12 cellular contexts compared by ENCODE assay signal in genomic region chr9:108151161-108151586, GRCh38.
DNase-seq lines count a peak whose midpoint lies in the region; ATAC-seq and TF ChIP-seq lines count a peak whose summit lies in the region.
"Had no signal": no experiment of that assay in that cellular context is flagged by ENCODE, and none has a peak within 500 bp of the region (broad histone marks: within the 10 kb centered on the region; RNA-seq: fewer than 3 reads in every experiment).

No MANE protein-coding gene starts in this region.

- H3K4me2 ChIP-seq in SK-N-SH (no peak overlapping the region), OCI-LY7 (ENCODE audit: low read length) (no peak overlapping the region)

- H3K27ac ChIP-seq in gastroesophageal sphincter (peak overlapping the region in 3 of 4 donors; percentile 50 to 73 (median 68)), spleen (peak overlapping the region in 7 of 8 donors; percentile 18 to 87 (median 82)), SK-N-SH (ENCODE audit: low read depth in 2 of 2, low read length in 1 of 2) (no peak overlapping the region), OCI-LY7 (ENCODE audit: low read depth, low read length, poor library complexity, severe bottlenecking) (no peak overlapping the region)

- TF ChIP-seq EP300 in gastroesophageal sphincter (IDR thresholded peaks at IDR 0.05) (no peak), SK-N-SH (IDR thresholded peaks at IDR 0.05; ENCODE audit: borderline replicate concordance in 1 of 2, low read depth in 1 of 2, low read length in 1 of 2) (no peak)

- TF ChIP-seq RAD21 in SK-N-SH (IDR thresholded peaks at IDR 0.05; ENCODE audit: low read length), result no peak

- no peak for TF ChIP-seq POLR2A in gastroesophageal sphincter (IDR thresholded peaks at IDR 0.05)
- no peak for TF ChIP-seq POLR2A in spleen (IDR thresholded peaks at IDR 0.05)

- ATAC-seq in gastroesophageal sphincter, result peak; percentile 14
- no peak for ATAC-seq in natural killer cell treated with Interleukin-12 subunit alpha and Interleukin-12 subunit beta and Interleukin-15 and Interleukin-18, amount 100 ng/mL, for 72 hours

- no peak overlapping the region for H3K9ac ChIP-seq in SK-N-SH

- no peak overlapping the region for H2AFZ ChIP-seq in SK-N-SH (ENCODE audit: low read depth)
- H2AFZ ChIP-seq in OCI-LY7 (ENCODE audit: low read length), result no peak overlapping the region

- TF ChIP-seq CTCF in gastroesophageal sphincter (IDR thresholded peaks at IDR 0.05), result no peak
- no peak for TF ChIP-seq CTCF in spleen (IDR thresholded peaks at IDR 0.05 in 8 of 11, conservative IDR thresholded peaks at IDR 0.05 in 3 of 11)
- no peak for TF ChIP-seq CTCF in SK-N-SH (IDR thresholded peaks at IDR 0.05)
- no peak for TF ChIP-seq CTCF in OCI-LY7 (conservative IDR thresholded peaks at IDR 0.05; ENCODE audit: low read length)

- H3K4me3 ChIP-seq in gastroesophageal sphincter (no peak overlapping the region), spleen (no peak overlapping the region), SK-N-SH (ENCODE audit: low read depth in 2 of 2, low read length in 1 of 2) (no peak overlapping the region), OCI-LY7 (ENCODE audit: low read depth, low read length, poor library complexity, severe bottlenecking) (no peak overlapping the region)

- H3K9me2 ChIP-seq in SK-N-SH, result no peaks in the 10 kb centered on the region
- no peaks in the 10 kb centered on the region for H3K9me2 ChIP-seq in OCI-LY7 (ENCODE audit: insufficient read depth, low read length)

- no peaks in the 10 kb centered on the region for H3F3A ChIP-seq in SK-N-SH (replicated peaks; ENCODE audit: insufficient read depth)

- 64% methylated on average over 8 of the region's 8 CpGs; no CpG with 5 or more reads in 1 of the 2 donors for WGBS in gastroesophageal sphincter (ENCODE audit: low coverage in 1 of 2), 2 donors
- 69 to 84% (median 76%) methylated on average over 8 of the region's 8 CpGs for WGBS in spleen, 5 donors
- 38% methylated on average over 8 of the region's 8 CpGs for WGBS in SK-N-SH (ENCODE audit: low lambda C conversion rate)

- no TSS peak for BruUV-seq in OCI-LY7 (replicated peaks; lab: Mats Ljungman, UMichigan)

- H3K9me3 ChIP-seq in gastroesophageal sphincter (no peaks in the 10 kb centered on the region), spleen (peaks cover 0 to 9% (median 0%) of the 10 kb centered on the region in 8 donors), SK-N-SH (no peaks in the 10 kb centered on the region), OCI-LY7 (ENCODE audit: low read length) (no peaks in the 10 kb centered on the region)

- H3K27me3 Mint-ChIP-seq in natural killer cell treated with Interleukin-12 subunit alpha and Interleukin-12 subunit beta and Interleukin-15 and Interleukin-18, amount 100 ng/mL, for 72 hours, result no peaks in the 10 kb centered on the region

- H3K27me3 ChIP-seq in gastroesophageal sphincter (no peaks in the 10 kb centered on the region), spleen (replicated peaks in 1 of 7) (no peaks in the 10 kb centered on the region), SK-N-SH (ENCODE audit: insufficient read depth) (no peaks in the 10 kb centered on the region)

- intact Hi-C loops in spleen (cut with DNase I; ENCODE audit: low total_unique reads), result no loop called here
- intact Hi-C loops in OCI-LY7 (cut with micrococcal nuclease; ENCODE audit: unreplicated experiment), result no loop called here

- no peaks in the 10 kb centered on the region for H3K4me1 Mint-ChIP-seq in natural killer cell treated with Interleukin-12 subunit alpha and Interleukin-12 subunit beta and Interleukin-15 and Interleukin-18, amount 100 ng/mL, for 72 hours (ENCODE audit: low read depth in 2 of 2)

- H3K4me1 ChIP-seq in gastroesophageal sphincter, result peaks cover 0 to 24% (median 0%) of the 10 kb centered on the region in 3 donors
- peaks cover 0 to 21% (median 7%) of the 10 kb centered on the region in 6 donors for H3K4me1 ChIP-seq in spleen
- no peaks in the 10 kb centered on the region for H3K4me1 ChIP-seq in SK-N-SH (ENCODE audit: control insufficient read depth in 1 of 2, insufficient read depth in 2 of 2, low read depth in 1 of 2, low read length in 1 of 2)
- H3K4me1 ChIP-seq in OCI-LY7 (ENCODE audit: insufficient read depth, low read length, poor library complexity, severe bottlenecking), result no peaks in the 10 kb centered on the region

- no peak overlapping the region for H3K4me3 Mint-ChIP-seq in natural killer cell treated with Interleukin-12 subunit alpha and Interleukin-12 subunit beta and Interleukin-15 and Interleukin-18, amount 100 ng/mL, for 72 hours

- H3K36me3 ChIP-seq in gastroesophageal sphincter, result no peaks in the 10 kb centered on the region
- H3K36me3 ChIP-seq in spleen, result no peaks in the 10 kb centered on the region
- H3K36me3 ChIP-seq in SK-N-SH (replicated peaks in 1 of 2; ENCODE audit: control insufficient read depth in 1 of 2, insufficient read depth in 2 of 2, low read length in 1 of 2), result no peaks in the 10 kb centered on the region
- no peaks in the 10 kb centered on the region for H3K36me3 ChIP-seq in OCI-LY7 (ENCODE audit: insufficient read depth, low read length)

- H3K79me2 ChIP-seq in SK-N-SH (ENCODE audit: insufficient read depth) (no peaks in the 10 kb centered on the region), OCI-LY7 (ENCODE audit: insufficient read depth, low read depth, low read length) (no peaks in the 10 kb centered on the region)

- POLR2A ChIA-PET in SK-N-SH (lab: Yijun Ruan, JAX) (no interaction called here), OCI-LY7 (lab: Charles Lee) (no interaction called here)

- no peak overlapping the region for H3K27ac Mint-ChIP-seq in natural killer cell treated with Interleukin-12 subunit alpha and Interleukin-12 subunit beta and Interleukin-15 and Interleukin-18, amount 100 ng/mL, for 72 hours

- no peaks in the 10 kb centered on the region for H3K36me3 Mint-ChIP-seq in natural killer cell treated with Interleukin-12 subunit alpha and Interleukin-12 subunit beta and Interleukin-15 and Interleukin-18, amount 100 ng/mL, for 72 hours

- DNase-seq in HPDE6-E6E7 (ENCODE audit: extremely low spot score) (peak; percentile 16), RPMI7951 (ENCODE audit: low read depth) (peak; percentile 68), spleen (no peak), activated gamma-delta T cell treated with Interleukin-2 at 50 U/mL for 16 hours (no peak), SK-N-SH (no peak), OCI-LY7 (ENCODE audit: low spot score) (no peak)
- DNase-seq in natural killer cell treated with Interleukin-12 subunit alpha and Interleukin-12 subunit beta and Interleukin-15 and Interleukin-18, amount 100 ng/mL, for 72 hours (ENCODE audit: low spot score), result no peak
- DNase-seq: aorta, NCI-H526, small intestine, T-helper 2 cell had no signal

- peaks cover 3% of the 10 kb centered on the region for H3K9me3 Mint-ChIP-seq in natural killer cell treated with Interleukin-12 subunit alpha and Interleukin-12 subunit beta and Interleukin-15 and Interleukin-18, amount 100 ng/mL, for 72 hours

- CTCF ChIA-PET in SK-N-SH (lab: Yijun Ruan, JAX), result no interaction called here
- CTCF ChIA-PET in OCI-LY7 (lab: Charles Lee; ENCODE audit: unreplicated experiment), result no interaction called here

- H4K20me1 ChIP-seq in SK-N-SH (ENCODE audit: insufficient read depth) (no peaks in the 10 kb centered on the region), OCI-LY7 (ENCODE audit: insufficient read depth, low read length) (no peaks in the 10 kb centered on the region)

TF ChIP-seq in SK-N-SH, 30 proteins besides CTCF, POLR2A, EP300 and RAD21 (continues in another document):
- TF ChIP-seq FOXM1 (IDR thresholded peaks at IDR 0.05; ENCODE audit: low read depth), result no peak
- no peak for TF ChIP-seq FOSL2 (IDR thresholded peaks at IDR 0.05; ENCODE audit: borderline replicate concordance, low read depth)
- no peak for TF ChIP-seq EZH2phosphoT487 (IDR thresholded peaks at IDR 0.05; ENCODE audit: borderline replicate concordance, low read depth)
- no peak for TF ChIP-seq ZBTB33 (IDR thresholded peaks at IDR 0.05; ENCODE audit: borderline replicate concordance, low read depth)
- no peak for TF ChIP-seq TAF1 (IDR thresholded peaks at IDR 0.05; ENCODE audit: borderline replicate concordance, low read depth, low read length)
- TF ChIP-seq USF1 (IDR thresholded peaks at IDR 0.05; ENCODE audit: borderline replicate concordance, low read depth), result no peak
- no peak for TF ChIP-seq GATA2 (CRISPR knock-in tag; IDR thresholded peaks at IDR 0.05)

Comparison
In these comparisons a context has a peak if more than half of its experiments do, and no peak if none do; other contexts are left out.
1. DNase-seq: peak in HPDE6-E6E7 (single experiment) and RPMI7951 (single experiment); none in spleen (single experiment), activated gamma-delta T cell treated with Interleukin-2 at 50 U/mL for 16 hours (single experiment), SK-N-SH (single experiment), OCI-LY7 (single experiment) and natural killer cell treated with Interleukin-12 subunit alpha and Interleukin-12 subunit beta and Interleukin-15 and Interleukin-18, amount 100 ng/mL, for 72 hours (single experiment).
2. H3K27ac ChIP-seq: peak in gastroesophageal sphincter (3 of 4) and spleen (7 of 8); none in SK-N-SH (0 of 2) and OCI-LY7 (single experiment).